In the genomic region with DNA sequence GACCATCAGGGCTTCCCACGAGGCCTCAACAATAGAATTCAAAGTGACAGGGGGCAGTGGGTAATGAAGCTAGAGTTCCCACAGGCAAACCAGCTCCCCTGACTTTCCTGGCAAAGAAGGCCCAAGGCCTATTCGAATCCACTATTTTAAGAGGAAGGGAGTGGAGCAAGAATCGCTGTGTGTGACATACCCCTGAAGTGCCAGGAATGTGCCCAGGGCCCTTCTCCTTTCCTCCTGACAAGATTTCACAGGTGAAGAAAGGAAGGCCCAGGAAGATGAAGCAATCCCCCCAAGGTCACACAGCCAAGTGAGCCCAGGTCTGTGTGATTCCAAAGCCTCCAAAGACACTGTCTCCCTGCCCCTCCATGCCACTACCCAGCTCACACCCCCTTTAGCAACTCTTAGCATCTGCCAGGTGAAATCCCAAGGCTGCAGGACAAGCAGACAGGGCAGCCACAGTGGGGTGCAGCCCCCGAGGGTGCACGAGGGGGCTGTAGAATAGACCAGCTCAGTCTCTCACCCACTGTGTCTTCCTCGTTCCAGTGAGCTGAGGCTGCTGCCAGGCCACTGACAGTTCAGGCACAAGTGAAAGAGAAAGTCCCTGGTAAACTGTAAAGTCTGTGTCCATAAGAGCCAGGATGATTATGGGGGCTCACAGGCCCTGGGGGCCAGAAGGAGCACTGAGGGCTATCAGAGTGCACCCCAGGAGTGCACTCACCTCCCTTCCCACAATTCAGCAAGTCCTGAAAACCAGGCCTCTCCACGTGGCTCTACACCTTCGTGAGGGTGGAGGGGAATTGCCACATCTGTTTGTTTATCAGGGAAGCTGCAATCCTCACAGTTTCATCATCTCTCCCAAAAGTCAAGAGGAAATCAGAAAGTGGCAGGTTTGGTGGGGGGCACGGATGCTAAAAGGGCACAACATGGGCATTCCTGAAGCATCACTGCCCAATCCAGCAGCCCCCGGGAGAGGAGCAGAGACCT, we compare ENCODE assay signal across 27 cellular contexts.
DNase-seq lines count a peak whose midpoint lies in the region; ATAC-seq, FAIRE-seq and TF ChIP-seq lines count a peak whose summit lies in the region.
"Had no signal": no experiment of that assay in that cellular context is flagged by ENCODE, and none has a peak within 500 bp of the region (broad histone marks: within the 10 kb centered on the region; RNA-seq: fewer than 3 reads in every experiment).

No MANE protein-coding gene starts in this region.

- FAIRE-seq in kidney (lab: Jason Lieb, UNC) = no peak
- FAIRE-seq: keratinocyte had no signal

- H3K27me3 Mint-ChIP-seq in activated T-helper 17 cell treated with anti-CD3 and anti-CD28 coated beads, Interleukin-2, amount 50 U/mL, for 72 hours = no peaks in the 10 kb centered on the region

- TF ChIP-seq CTCF in right lobe of liver (IDR thresholded peaks at IDR 0.05) (no peak), kidney (IDR thresholded peaks at IDR 0.05; ENCODE audit: borderline replicate concordance, extremely low read depth, insufficient read depth) (no peak)

- H3K4me3 ChIP-seq in right lobe of liver (no peak overlapping the region), kidney (ENCODE audit: low read length in 2 of 2) (no peak overlapping the region)
- H3K4me3 ChIP-seq: neural progenitor cell, Peyer's patch, SK-N-MC had no signal

- intact Hi-C loops in right lobe of liver (cut with DNase I) (no loop called here), kidney (cut with DNase I) (no loop called here)

- no peaks in the 10 kb centered on the region for H3K27me3 ChIP-seq in right lobe of liver
- H3K27me3 ChIP-seq: neural progenitor cell, Peyer's patch had no signal

- DNase-seq in AG08395 (ENCODE audit: low spot score) (peak; percentile 10), right lobe of liver (peak; percentile 48 to 78 (median 72)), NCI-H2081 (lab: John Stamatoyannopoulos, UW) (no peak), kidney (no peak), NCI-H1930 (lab: John Stamatoyannopoulos, UW) (no peak)
- DNase-seq: ACHN; activated CD4-positive, alpha-beta T cell treated with anti-CD3 and anti-CD28 coated beads for 1 hour; activated gamma-delta T cell; anterior cingulate cortex; cerebellar nuclear complex; effector memory CD4-positive, alpha-beta T cell; hippocampal formation; Kasumi-1; NCI-H1417; NCI-H2171 treated with DMSO at 0.1 percent for 48 hours; NCI-H774; Peyer's patch; retina; stimulated activated naive CD8-positive, alpha-beta T cell treated with anti-CD3 and anti-CD28 coated beads, Interleukin-15, Interleukin-2, amounts not matched to agents 100 U/mL and 50 U/mL, for 24 hours; T1000 had no signal

- H3K9me3 ChIP-seq in right lobe of liver (no peaks in the 10 kb centered on the region), kidney (ENCODE audit: control insufficient read depth in 1 of 2, low read length in 2 of 2) (no peaks in the 10 kb centered on the region)
- H3K9me3 ChIP-seq: Peyer's patch had no signal

- H3K4me3 Mint-ChIP-seq in activated T-helper 17 cell treated with anti-CD3 and anti-CD28 coated beads, Interleukin-2, amount 50 U/mL, for 72 hours = no peak overlapping the region
- H3K4me3 Mint-ChIP-seq: neural progenitor cell, type B pancreatic cell had no signal

- peak overlapping the region; percentile 47 for H3K27ac Mint-ChIP-seq in activated T-helper 17 cell treated with anti-CD3 and anti-CD28 coated beads, Interleukin-2, amount 50 U/mL, for 72 hours
- H3K27ac Mint-ChIP-seq: type B pancreatic cell had no signal

- no peak overlapping the region for H3K9ac ChIP-seq in kidney (ENCODE audit: low read length in 2 of 2)
- H3K9ac ChIP-seq: neural progenitor cell had no signal

- no peaks in the 10 kb centered on the region for H3K36me3 Mint-ChIP-seq in activated T-helper 17 cell treated with anti-CD3 and anti-CD28 coated beads, Interleukin-2, amount 50 U/mL, for 72 hours (ENCODE audit: low read depth)
- H3K36me3 Mint-ChIP-seq: neural progenitor cell, type B pancreatic cell had no signal

- H3K36me3 ChIP-seq in right lobe of liver (no peaks in the 10 kb centered on the region), kidney (ENCODE audit: control insufficient read depth in 1 of 2, insufficient read depth in 2 of 2, low read length in 2 of 2) (no peaks in the 10 kb centered on the region)
- H3K36me3 ChIP-seq: neural progenitor cell, Peyer's patch had no signal

- no peaks in the 10 kb centered on the region for H3K9me3 Mint-ChIP-seq in activated T-helper 17 cell treated with anti-CD3 and anti-CD28 coated beads, Interleukin-2, amount 50 U/mL, for 72 hours
- H3K9me3 Mint-ChIP-seq: neural progenitor cell, type B pancreatic cell had no signal

- no peak for TF ChIP-seq POLR2A in right lobe of liver (IDR thresholded peaks at IDR 0.05)

- peak; percentile 58 for ATAC-seq in GM18867 (IDR thresholded peaks at IDR 0.05; ENCODE audit: unreplicated experiment)
- no peak for ATAC-seq in activated T-helper 17 cell treated with anti-CD3 and anti-CD28 coated beads, Interleukin-2, amount 50 U/mL, for 72 hours (replicated peaks)
- peak; percentile 72 to 82 (median 78) for ATAC-seq in right lobe of liver
- no peak for ATAC-seq in esophagus mucosa
- ATAC-seq: stimulated activated naive CD8-positive, alpha-beta T cell treated with anti-CD3 and anti-CD28 coated beads, Interleukin-15, Interleukin-2, amounts not matched to agents 100 U/mL and 50 U/mL, for 24 hours had no signal

- H3K4me1 ChIP-seq in right lobe of liver (peaks cover 0 to 27% (median 11%) of the 10 kb centered on the region in 4 donors), kidney (ENCODE audit: control insufficient read depth in 1 of 2, insufficient read depth in 1 of 2, low read depth in 1 of 2, low read length in 2 of 2) (no peaks in the 10 kb centered on the region)
- H3K4me1 ChIP-seq: Peyer's patch had no signal

- WGBS in right lobe of liver (ENCODE audit: insufficient coverage, low coverage, low lambda C conversion rate, missing lambda C conversion rate) = 19% methylated on average over 7 of the region's 10 CpGs

- H3K27ac ChIP-seq in right lobe of liver (peak overlapping the region in 2 of 3 donors; percentile 27 to 65), kidney (ENCODE audit: low read depth in 2 of 2, low read length in 2 of 2) (no peak overlapping the region)
- H3K27ac ChIP-seq: neural progenitor cell, Peyer's patch, SK-N-MC had no signal

- no peaks in the 10 kb centered on the region for H3K4me1 Mint-ChIP-seq in activated T-helper 17 cell treated with anti-CD3 and anti-CD28 coated beads, Interleukin-2, amount 50 U/mL, for 72 hours

Comparison
In these comparisons a context has a peak if more than half of its experiments do, and no peak if none do; other contexts are left out.
1. DNase-seq: peak in AG08395 (single experiment) and right lobe of liver (3 of 3); none in NCI-H2081 (0 of 2), kidney (single experiment) and NCI-H1930 (0 of 2).
2. ATAC-seq: peak in GM18867 (single experiment) and right lobe of liver (4 of 4); none in activated T-helper 17 cell treated with anti-CD3 and anti-CD28 coated beads, Interleukin-2, amount 50 U/mL, for 72 hours (single experiment) and esophagus mucosa (single experiment).
3. H3K27ac ChIP-seq: peak in right lobe of liver (2 of 3); none in kidney (0 of 2).